ENCODE assay signal across 8 cellular contexts in genomic region chr12:89345830-89346740, GRCh38. TPM values are rescaled to one million over a fixed set of nuclear protein-coding genes. Genes with fewer than 3 reads are reported as not detected.
DNase-seq lines count a peak whose midpoint lies in the region; ATAC-seq and TF ChIP-seq lines count a peak whose summit lies in the region.

No MANE protein-coding gene starts in this region.

- H3K27me3 ChIP-seq in ascending aorta (no peaks in the 10 kb centered on the region), iPS-18a (ENCODE audit: control insufficient read depth, insufficient read depth, low read length) (peaks cover 41% of the 10 kb centered on the region), smooth muscle cell (ENCODE audit: low read depth) (no peaks in the 10 kb centered on the region)

- ATAC-seq in GM21526 (IDR thresholded peaks at IDR 0.05; ENCODE audit: low FRiP score, unreplicated experiment): peak; percentile 99

- H3K9ac ChIP-seq in iPS-18a (ENCODE audit: low read length) (peak overlapping the region; percentile 31), smooth muscle cell (ENCODE audit: low read depth) (no peak overlapping the region)

- 33% methylated on average over 10 of the region's 10 CpGs for WGBS in smooth muscle cell (ENCODE audit: low lambda C conversion rate)

- H3K36me3 ChIP-seq in ascending aorta (peaks cover 0 to 26% of the 10 kb centered on the region in 2 donors), iPS-18a (ENCODE audit: control insufficient read depth, low read depth, low read length) (peaks cover 34% of the 10 kb centered on the region), smooth muscle cell (ENCODE audit: low read depth) (no peaks in the 10 kb centered on the region)

- H3K4me3 ChIP-seq in ascending aorta (peak overlapping the region in 1 of 2 donors; percentile 15), iPS-18a (ENCODE audit: low read length) (peak overlapping the region; percentile 97), smooth muscle cell (no peak overlapping the region)

- no peaks in the 10 kb centered on the region for H3K9me3 ChIP-seq in ascending aorta
- no peaks in the 10 kb centered on the region for H3K9me3 ChIP-seq in iPS-18a (ENCODE audit: control insufficient read depth, low read depth, low read length)
- H3K9me3 ChIP-seq in smooth muscle cell (replicated peaks; ENCODE audit: low read depth): no peaks in the 10 kb centered on the region

- TF ChIP-seq CTCF in ascending aorta (IDR thresholded peaks at IDR 0.05): no peak
- no peak for TF ChIP-seq CTCF in smooth muscle cell (IDR thresholded peaks at IDR 0.05; ENCODE audit: borderline replicate concordance, insufficient read depth, poor library complexity, severe bottlenecking)

- peaks cover 41% of the 10 kb centered on the region for H3K79me2 ChIP-seq in smooth muscle cell (ENCODE audit: low read depth)

- peak overlapping the region; percentile 6 to 32 for H3K27ac ChIP-seq in ascending aorta
- peak overlapping the region; percentile 32 for H3K27ac ChIP-seq in iPS-18a (ENCODE audit: low read length)
- peak overlapping the region; percentile 48 for H3K27ac ChIP-seq in smooth muscle cell (ENCODE audit: low read depth)

- H3K4me2 ChIP-seq in smooth muscle cell: peak overlapping the region; percentile 93

- peaks cover 43% of the 10 kb centered on the region for H4K20me1 ChIP-seq in smooth muscle cell (ENCODE audit: low read depth)

- H3K4me1 ChIP-seq in ascending aorta: peaks cover 4 to 31% of the 10 kb centered on the region in 2 donors
- peaks cover 65% of the 10 kb centered on the region for H3K4me1 ChIP-seq in iPS-18a (ENCODE audit: control insufficient read depth, low read depth, low read length)
- H3K4me1 ChIP-seq in smooth muscle cell (ENCODE audit: low read depth): peaks cover 51% of the 10 kb centered on the region

- H3F3A ChIP-seq in smooth muscle cell (ENCODE audit: low read depth): peaks cover 9% of the 10 kb centered on the region

- peak; percentile 97 for DNase-seq in GDM1 (lab: John Stamatoyannopoulos, UW)
- DNase-seq in HS-5 (ENCODE audit: low read depth): peak; percentile 39
- peak; percentile 92 to 99 for DNase-seq in NOMO-1 (lab: John Stamatoyannopoulos, UW; ENCODE audit: unreplicated experiment in 2 of 2)
- DNase-seq in ascending aorta (ENCODE audit: low spot score in 2 of 2): peak in 1 of 2 donors; percentile 75
- no peak for DNase-seq in smooth muscle cell (lab: John Stamatoyannopoulos, UW; ENCODE audit: unreplicated experiment)
- DNase-seq in cortex of kidney (lab: John Stamatoyannopoulos, UW): no peak

- H2AFZ ChIP-seq in smooth muscle cell (ENCODE audit: low read depth): no peak overlapping the region

- intact Hi-C loops in ascending aorta (cut with DNase I): no loop called here

RNA-seq across cellular contexts. Expression of gene DUSP6, which starts 6.2 kb away (rescaled TPM):
- 370 TPM for total RNA-seq in ascending aorta
- 147 and 195 TPM in 2 replicates for total RNA-seq in smooth muscle cell
- polyA plus RNA-seq in smooth muscle cell: 135 and 192 TPM in 2 replicates

Comparison
In these comparisons a context has a peak if more than half of its experiments do, and no peak if none do; other contexts are left out.
1. DNase-seq: peak in GDM1 (single experiment), HS-5 (single experiment) and NOMO-1 (2 of 2); none in smooth muscle cell (single experiment) and cortex of kidney (single experiment).
2. Peak in every context shown above with its lines, with median percentiles within 50 percentile points of each other: H3K27ac ChIP-seq.